27 cellular contexts compared by ENCODE assay signal in the genomic region with DNA sequence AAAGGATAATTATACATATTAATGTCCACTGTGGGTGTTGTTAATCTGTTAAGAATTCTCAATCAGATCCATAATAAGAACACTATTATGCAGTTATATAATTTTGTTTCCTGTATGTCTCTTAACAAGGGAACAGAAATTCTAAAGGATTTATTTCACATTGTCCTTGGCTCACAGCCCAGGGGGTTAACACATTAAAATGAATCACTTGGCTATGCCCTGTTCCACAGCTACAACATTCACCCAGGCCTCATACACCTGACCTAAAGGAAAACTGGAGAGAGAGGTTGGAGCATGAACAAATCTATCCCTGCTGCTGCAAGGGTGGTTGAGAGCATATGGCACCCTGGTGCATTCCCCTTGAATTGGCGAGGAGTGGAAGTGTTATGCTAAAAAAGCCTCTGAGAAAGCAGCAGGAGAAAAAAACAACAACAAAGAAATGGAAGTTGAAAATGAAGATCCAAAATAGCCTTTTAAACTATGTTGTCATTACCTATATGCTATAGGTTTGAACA.
"Had no signal": no experiment of that assay in that cellular context is flagged by ENCODE, and none has a peak within 500 bp of the region (broad histone marks: within the 10 kb centered on the region; RNA-seq: fewer than 3 reads in every experiment).

No MANE protein-coding gene starts in this region.

- H3K4me1 ChIP-seq: SJCRH30 had no signal

- H3K9me3 ChIP-seq: SJCRH30 had no signal

- H3K4me3 Mint-ChIP-seq: activated CD4-positive, alpha-beta T cell treated with anti-CD3 and anti-CD28 coated beads, Interleukin-2, amount 10 ng/mL, durations not matched to agents 24 days and 14 days; activated CD8-positive, alpha-beta T cell treated with anti-CD3 and anti-CD28 coated beads for 36 hours; activated naive CD4-positive, alpha-beta T cell treated with anti-CD3 and anti-CD28 coated beads, Interleukin-2, amount 50 U/mL, for 24 hours; activated naive CD8-positive, alpha-beta T cell treated with anti-CD3 and anti-CD28 coated beads, Interleukin-2, amount 10 ng/mL, durations not matched to agents 7 days and 5 days; activated T-cell treated with anti-CD3 and anti-CD28 coated beads, Interleukin-2, amount 50 U/mL, for 72 hours; activated T-helper 17 cell treated with anti-CD3 and anti-CD28 coated beads, Interleukin-2, amount 50 U/mL, for 72 hours; brain had no signal

- H3K27me3 ChIP-seq: SJCRH30 had no signal

- H3K9ac ChIP-seq: KMS-11 had no signal

- H3K27ac ChIP-seq: KMS-11, SJCRH30, SK-N-MC, WERI-Rb-1 had no signal

- H3K36me3 ChIP-seq: SJCRH30, WERI-Rb-1 had no signal

- H3K27ac Mint-ChIP-seq: activated CD4-positive, alpha-beta T cell treated with anti-CD3 and anti-CD28 coated beads, Interleukin-2, amount 10 ng/mL, durations not matched to agents 24 days and 14 days; activated CD8-positive, alpha-beta T cell treated with anti-CD3 and anti-CD28 coated beads for 36 hours; activated naive CD4-positive, alpha-beta T cell treated with anti-CD3 and anti-CD28 coated beads, Interleukin-2, amount 50 U/mL, for 24 hours; activated naive CD8-positive, alpha-beta T cell treated with anti-CD3 and anti-CD28 coated beads, Interleukin-2, amount 10 ng/mL, durations not matched to agents 7 days and 5 days; activated T-cell treated with anti-CD3 and anti-CD28 coated beads, Interleukin-2, amount 50 U/mL, for 72 hours; activated T-helper 17 cell treated with anti-CD3 and anti-CD28 coated beads, Interleukin-2, amount 50 U/mL, for 72 hours had no signal

- H3K4me1 Mint-ChIP-seq: activated CD4-positive, alpha-beta T cell treated with anti-CD3 and anti-CD28 coated beads, Interleukin-2, amount 10 ng/mL, durations not matched to agents 24 days and 14 days; activated naive CD4-positive, alpha-beta T cell treated with anti-CD3 and anti-CD28 coated beads, Interleukin-2, amount 50 U/mL, for 24 hours; activated naive CD8-positive, alpha-beta T cell treated with anti-CD3 and anti-CD28 coated beads, Interleukin-2, amount 10 ng/mL, durations not matched to agents 7 days and 5 days; activated T-helper 17 cell treated with anti-CD3 and anti-CD28 coated beads, Interleukin-2, amount 50 U/mL, for 72 hours; brain had no signal

- H3K4me2 ChIP-seq: KMS-11 had no signal

- H3K27me3 Mint-ChIP-seq: activated CD4-positive, alpha-beta T cell treated with anti-CD3 and anti-CD28 coated beads, Interleukin-2, amount 10 ng/mL, durations not matched to agents 24 days and 14 days; activated CD8-positive, alpha-beta T cell treated with anti-CD3 and anti-CD28 coated beads for 36 hours; activated naive CD4-positive, alpha-beta T cell treated with anti-CD3 and anti-CD28 coated beads, Interleukin-2, amount 50 U/mL, for 24 hours; activated naive CD8-positive, alpha-beta T cell treated with anti-CD3 and anti-CD28 coated beads, Interleukin-2, amount 10 ng/mL, durations not matched to agents 7 days and 5 days; activated T-helper 17 cell treated with anti-CD3 and anti-CD28 coated beads, Interleukin-2, amount 50 U/mL, for 72 hours had no signal

- H3K4me3 ChIP-seq: SJCRH30, SK-N-MC had no signal

- H3K36me3 Mint-ChIP-seq: activated naive CD4-positive, alpha-beta T cell treated with anti-CD3 and anti-CD28 coated beads, Interleukin-2, amount 50 U/mL, for 24 hours; activated naive CD8-positive, alpha-beta T cell treated with anti-CD3 and anti-CD28 coated beads, Interleukin-2, amount 10 ng/mL, durations not matched to agents 7 days and 5 days had no signal

- DNase-seq: activated CD4-positive, alpha-beta T cell treated with anti-CD3 and anti-CD28 coated beads, Interleukin-2, amount 10 ng/mL, durations not matched to agents 24 days and 14 days; activated CD4-positive, alpha-beta T cell treated with anti-CD3 and anti-CD28 coated beads, Interleukin-2, amount 50 U/mL, for 4 hours; activated CD8-positive, alpha-beta T cell treated with anti-CD3 and anti-CD28 coated beads for 36 hours; activated effector memory CD4-positive, alpha-beta T cell treated with anti-CD3 and anti-CD28 coated beads, Interleukin-2, amount 50 U/mL, for 16 hours; activated naive CD4-positive, alpha-beta T cell; activated naive CD8-positive, alpha-beta T cell treated with anti-CD3 and anti-CD28 coated beads, Interleukin-2, amount 10 ng/mL, durations not matched to agents 7 days and 5 days; activated T-cell treated with anti-CD3 and anti-CD28 coated beads, Interleukin-2, amount 50 U/mL, for 1 hour; activated T-cell treated with anti-CD3 and anti-CD28 coated beads, Interleukin-2, amount 50 U/mL, for 72 hours; central memory CD4-positive, alpha-beta T cell; NCI-H1092 treated with DMSO at 0.1 percent for 48 hours; NCI-H1417; NCI-H146; NCI-H187; NCI-H2029 treated with DMSO at 0.1 percent for 48 hours; NCI-H2107; NCI-H2171; NCI-H524 treated with DMSO at 0.1 percent for 48 hours; SHP77; SJCRH30; T1000; WERI-Rb-1 had no signal

- ATAC-seq: activated CD8-positive, alpha-beta T cell treated with anti-CD3 and anti-CD28 coated beads for 36 hours; activated T-cell treated with anti-CD3 and anti-CD28 coated beads, Interleukin-2, amount 50 U/mL, for 72 hours; activated T-helper 17 cell treated with anti-CD3 and anti-CD28 coated beads, Interleukin-2, amount 50 U/mL, for 72 hours; Panc1 had no signal
